ENCODE assay signal across 8 cellular contexts in the genomic region with DNA sequence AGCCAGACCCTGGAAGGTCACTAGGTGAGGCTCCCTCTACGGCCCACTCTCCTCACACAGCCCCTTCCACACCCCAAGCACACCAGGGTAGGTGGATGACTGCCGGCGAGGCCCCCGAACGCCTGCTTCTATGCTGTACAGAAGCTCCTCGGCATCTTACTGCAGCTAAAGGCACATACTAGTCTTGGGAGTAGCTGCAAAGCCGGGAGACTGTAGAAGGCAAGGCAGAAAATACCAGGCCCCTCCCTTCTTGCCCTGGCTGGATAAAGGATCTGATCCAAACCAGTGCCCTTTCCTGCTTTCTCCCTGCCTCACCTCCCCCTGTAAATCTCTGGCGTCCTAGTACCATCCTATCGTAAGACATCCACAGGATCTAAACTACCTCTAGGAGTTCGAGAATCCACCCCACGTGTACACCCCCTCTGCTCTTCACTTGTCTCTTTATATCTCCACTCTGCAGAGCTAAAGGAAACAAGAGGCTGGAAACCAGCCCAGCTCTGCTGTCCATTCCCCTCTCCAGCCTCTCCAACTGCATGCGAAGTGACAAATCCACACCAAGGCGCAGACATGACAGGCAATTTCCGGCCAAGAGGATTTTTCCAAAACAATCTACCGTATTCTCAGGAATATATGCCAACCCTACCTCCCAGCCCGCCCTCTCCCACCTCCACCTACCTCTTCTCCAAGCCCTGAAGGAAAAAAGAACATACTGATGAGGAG.
DNase-seq lines count a peak whose midpoint lies in the region; ATAC-seq lines count a peak whose summit lies in the region.

No MANE protein-coding gene starts in this region.

- H3K36me3 Mint-ChIP-seq in activated naive CD4-positive, alpha-beta T cell treated with anti-CD3 and anti-CD28 coated beads, Interleukin-2, amount 10 ng/mL, durations not matched to agents 7 days and 5 days, result peaks cover 20% of the 10 kb centered on the region

- no peaks in the 10 kb centered on the region for H3K27me3 Mint-ChIP-seq in activated naive CD4-positive, alpha-beta T cell treated with anti-CD3 and anti-CD28 coated beads, Interleukin-2, amount 10 ng/mL, durations not matched to agents 7 days and 5 days

- H3K27ac Mint-ChIP-seq in activated naive CD4-positive, alpha-beta T cell treated with anti-CD3 and anti-CD28 coated beads, Interleukin-2, amount 10 ng/mL, durations not matched to agents 7 days and 5 days, result peak overlapping the region; percentile 93

- peaks cover 62% of the 10 kb centered on the region for H3K4me1 Mint-ChIP-seq in activated naive CD4-positive, alpha-beta T cell treated with anti-CD3 and anti-CD28 coated beads, Interleukin-2, amount 10 ng/mL, durations not matched to agents 7 days and 5 days

- H3K4me3 Mint-ChIP-seq in activated naive CD4-positive, alpha-beta T cell treated with anti-CD3 and anti-CD28 coated beads, Interleukin-2, amount 10 ng/mL, durations not matched to agents 7 days and 5 days, result peak overlapping the region; percentile 87

- no peaks in the 10 kb centered on the region for H3K9me3 Mint-ChIP-seq in activated naive CD4-positive, alpha-beta T cell treated with anti-CD3 and anti-CD28 coated beads, Interleukin-2, amount 10 ng/mL, durations not matched to agents 7 days and 5 days

- CTCF ChIA-PET in activated naive CD4-positive, alpha-beta T cell treated with anti-CD3 and anti-CD28 coated beads, Interleukin-2, amount 10 ng/mL, durations not matched to agents 7 days and 5 days (lab: Charles Lee), result interaction anchor here (1.4 to 7.9 kb wide), 5 partner anchors 11 to 40 kb away, joined by 4 to 118 read pairs (median 29); a partner anchor contains a TSS

- ATAC-seq in GM18858 (IDR thresholded peaks at IDR 0.05; ENCODE audit: unreplicated experiment), result no peak

- H3K4me3 ChIP-seq in iPS-11a (ENCODE audit: low read depth, low read length) (peak overlapping the region; percentile 73), skeletal muscle cell (ENCODE audit: low read depth, low read length) (peak overlapping the region; percentile 67)

- DNase-seq in activated naive CD4-positive, alpha-beta T cell treated with anti-CD3 and anti-CD28 coated beads, Interleukin-2, amount 10 ng/mL, durations not matched to agents 7 days and 5 days, result no peak
- no peak for DNase-seq in activated naive CD4-positive, alpha-beta T cell (lab: John Stamatoyannopoulos, UW)
- DNase-seq in NCI-H2029 treated with DMSO at 0.1 percent for 48 hours (lab: John Stamatoyannopoulos, UW), result peak; percentile 87
- DNase-seq in astrocyte of the hippocampus (ENCODE audit: low read depth, low spot score), result peak; percentile 78
- peak; percentile 52 for DNase-seq in skeletal muscle cell (ENCODE audit: low read depth)
- no peak for DNase-seq in NK-92 (lab: John Stamatoyannopoulos, UW; ENCODE audit: unreplicated experiment)

Comparison
In these comparisons a context has a peak if more than half of its experiments do, and no peak if none do; other contexts are left out.
1. DNase-seq: peak in NCI-H2029 treated with DMSO at 0.1 percent for 48 hours (single experiment), astrocyte of the hippocampus (single experiment) and skeletal muscle cell (single experiment); none in activated naive CD4-positive, alpha-beta T cell treated with anti-CD3 and anti-CD28 coated beads, Interleukin-2, amount 10 ng/mL, durations not matched to agents 7 days and 5 days (single experiment), activated naive CD4-positive, alpha-beta T cell (0 of 4) and NK-92 (single experiment).